Comparison of ENCODE assay signal across 8 cellular contexts in the genomic region with DNA sequence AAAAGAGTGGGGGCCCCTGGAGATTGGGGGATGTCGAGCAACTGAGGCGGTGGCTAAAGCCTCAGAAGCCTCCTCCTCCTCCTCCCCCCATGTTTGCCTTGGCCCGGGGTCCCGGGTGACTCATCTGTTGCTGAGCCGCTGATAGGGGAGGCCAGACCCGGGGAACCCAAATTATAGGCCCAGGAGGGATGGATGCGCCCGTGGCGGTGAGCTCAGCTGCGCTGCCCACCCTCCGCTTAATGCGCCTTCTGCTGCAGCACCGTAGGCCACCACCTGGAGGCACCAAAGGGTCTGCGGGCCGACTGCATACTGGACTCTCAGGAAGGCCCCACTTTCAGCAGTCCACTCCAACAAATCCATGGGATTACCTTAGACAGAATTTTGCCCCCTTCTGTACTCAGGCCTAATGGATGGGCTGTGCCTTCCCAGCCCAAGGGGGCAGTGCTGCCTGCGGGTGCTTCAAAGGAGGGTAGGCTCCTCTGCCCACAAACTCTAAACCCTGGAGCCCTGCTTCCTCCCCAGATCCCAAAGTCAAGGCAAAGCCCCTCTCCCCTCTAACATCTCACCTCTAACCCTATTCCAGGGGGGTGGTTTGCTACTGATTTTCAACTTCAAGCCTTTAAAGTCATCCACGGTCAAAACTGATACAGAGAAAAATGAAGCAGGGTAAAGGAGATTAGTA. TPM values are rescaled to one million over a fixed set of nuclear protein-coding genes. Genes with fewer than 3 reads are reported as not detected.
A peak's percentile ranks its signal among the peaks of the same experiment; 100 is the strongest.
DNase-seq lines count a peak whose midpoint lies in the region; ATAC-seq and TF ChIP-seq lines count a peak whose summit lies in the region.
"Had no signal": no experiment of that assay in that cellular context is flagged by ENCODE, and none has a peak within 500 bp of the region (broad histone marks: within the 10 kb centered on the region; RNA-seq: fewer than 3 reads in every experiment).

No MANE protein-coding gene starts in this region.

- H3K36me3 ChIP-seq in H7 (replicated peaks; ENCODE audit: control insufficient read depth, insufficient read depth, low read length), result no peaks in the 10 kb centered on the region
- H3K36me3 ChIP-seq in right atrium auricular region, result no peaks in the 10 kb centered on the region

- no peaks in the 10 kb centered on the region for H3K9me3 ChIP-seq in right atrium auricular region

- H3K27me3 ChIP-seq in H7 (ENCODE audit: control insufficient read depth, insufficient read depth, low read length) (peaks cover 98% of the 10 kb centered on the region), right atrium auricular region (peaks cover 9 to 29% of the 10 kb centered on the region in 2 donors)

- TF ChIP-seq CTCF in right atrium auricular region (IDR thresholded peaks at IDR 0.05), result peak; percentile 56 to 70

- H3K4me3 ChIP-seq in H7 (ENCODE audit: insufficient read depth, low read depth, low read length) (no peak overlapping the region; the same call in 1 of the 2 replicates), right atrium auricular region (no peak overlapping the region)

- peak overlapping the region in 1 of 2 donors; percentile 21 for H3K27ac ChIP-seq in right atrium auricular region

- no peak for ATAC-seq in GM19467 (IDR thresholded peaks at IDR 0.05; ENCODE audit: unreplicated experiment)

- peak; percentile 89 for DNase-seq in H7
- peak; percentile 66 to 70 for DNase-seq in activated T-cell treated with anti-CD3 and anti-CD28 coated beads, Interleukin-2, amount 50 U/mL, for 48 hours
- peak; percentile 85 for DNase-seq in right atrium auricular region (ENCODE audit: low spot score)
- DNase-seq in stimulated activated naive CD4-positive, alpha-beta T cell treated with Interleukin-2 at 50 U/mL for 16 hours (lab: John Stamatoyannopoulos, UW), result peak; percentile 15
- DNase-seq in mucosa of gallbladder (ENCODE audit: low spot score), result no peak
- no peak for DNase-seq in SIG-M5 treated with dmso at 0.1 percent for 504 hours (lab: John Stamatoyannopoulos, UW; ENCODE audit: unreplicated experiment)
- DNase-seq: NCI-H1417 treated with DMSO at 0.1 percent for 48 hours had no signal

- H3K4me1 ChIP-seq in right atrium auricular region, result peaks cover 0 to 55% of the 10 kb centered on the region in 2 donors

RNA-seq across cellular contexts. Expression of a gene that starts 2.6 kb away (rescaled TPM):
- total RNA-seq in H7 (2014; rRNA removed; shearing (Covaris generic)), result 0.83 and 0.92 TPM in 2 replicates
- total RNA-seq in right atrium auricular region (under 1 TPM in 1 of 2 donors, not detected in 1; 0.74 TPM), mucosa of gallbladder (0.58 TPM)

RNA-seq across cellular contexts. Expression of a gene that starts 4.0 kb away (rescaled TPM):
- total RNA-seq in H7 (2014; rRNA removed; shearing (Covaris generic)), result not detected in 2 replicates
- total RNA-seq in right atrium auricular region, result not detected
- 0.29 TPM for total RNA-seq in mucosa of gallbladder

RNA-seq across cellular contexts. Expression of a gene that starts 16.8 kb away (rescaled TPM):
- 68.9 and 95.1 TPM in 2 replicates for total RNA-seq in H7 (2014; rRNA removed; shearing (Covaris generic))
- 10 to 100 TPM; 35.5 to 48.8 TPM for total RNA-seq in right atrium auricular region
- 198 TPM for total RNA-seq in mucosa of gallbladder

RNA-seq across cellular contexts. Expression of a gene that starts 25.0 kb away (rescaled TPM):
- total RNA-seq in H7 (2014; rRNA removed; shearing (Covaris generic)), result 0.10 and 0.30 TPM in 2 replicates
- total RNA-seq in right atrium auricular region (under 1 TPM; 0.44 to 0.67 TPM), mucosa of gallbladder (0.06 TPM)

RNA-seq across cellular contexts. Expression of a gene that starts 44.4 kb away (rescaled TPM):
- 44.2 and 51.1 TPM in 2 replicates for total RNA-seq in H7 (2014; rRNA removed; shearing (Covaris generic))
- total RNA-seq in right atrium auricular region, result 10 to 100 TPM; 68.5 to 74.8 TPM
- total RNA-seq in mucosa of gallbladder, result 51.7 TPM

Comparison
In these comparisons a context has a peak if more than half of its experiments do, and no peak if none do; other contexts are left out.
1. DNase-seq: peak in H7 (single experiment), activated T-cell treated with anti-CD3 and anti-CD28 coated beads, Interleukin-2, amount 50 U/mL, for 48 hours (2 of 2), right atrium auricular region (single experiment) and stimulated activated naive CD4-positive, alpha-beta T cell treated with Interleukin-2 at 50 U/mL for 16 hours (single experiment); none in mucosa of gallbladder (single experiment) and SIG-M5 treated with dmso at 0.1 percent for 504 hours (single experiment).